ENCODE assay signal across 1 cellular context in the genomic region with DNA sequence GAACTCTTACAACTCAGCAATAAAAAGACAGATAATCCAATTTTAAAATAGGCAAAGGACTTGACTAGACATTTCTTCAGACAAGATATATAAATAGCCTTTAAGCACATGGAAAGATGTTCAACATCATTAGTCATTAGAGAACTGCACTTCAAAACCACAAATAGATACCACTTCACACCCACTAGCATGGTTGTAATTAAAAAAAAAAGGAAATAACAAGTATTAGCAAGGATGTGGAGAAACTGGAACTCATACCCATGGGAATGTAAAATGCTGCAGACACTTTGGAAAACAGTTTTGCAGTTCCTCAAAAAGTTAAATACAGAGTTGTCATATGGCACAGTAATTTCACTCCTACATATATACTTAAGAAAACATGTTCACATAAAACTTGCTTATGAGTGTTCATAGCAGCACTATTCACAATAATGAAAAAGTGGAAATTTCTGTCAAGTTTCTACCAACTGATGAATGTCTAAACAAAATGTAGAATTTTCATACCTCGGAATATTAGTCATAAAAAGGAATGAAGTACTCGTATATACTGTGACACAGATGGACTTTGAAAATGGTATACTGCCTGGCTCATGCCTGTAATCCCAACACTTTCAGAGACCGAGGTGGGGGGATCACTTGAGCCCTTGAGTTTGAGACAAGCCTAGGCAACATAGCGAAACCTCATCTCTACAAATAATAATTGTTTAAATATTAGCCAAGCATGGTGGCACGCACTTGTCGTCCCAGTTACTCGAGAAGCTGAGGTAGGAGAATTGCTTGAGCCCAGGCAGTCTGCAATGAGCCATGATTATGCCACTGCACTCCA.
TF ChIP-seq lines count a peak whose summit lies in the region.

No MANE protein-coding gene starts in this region.

TF ChIP-seq in GM12878, 131 proteins besides CTCF, POLR2A, EP300 and RAD21 (continued from another document and continues in another):
- TF ChIP-seq, protein P1, sequence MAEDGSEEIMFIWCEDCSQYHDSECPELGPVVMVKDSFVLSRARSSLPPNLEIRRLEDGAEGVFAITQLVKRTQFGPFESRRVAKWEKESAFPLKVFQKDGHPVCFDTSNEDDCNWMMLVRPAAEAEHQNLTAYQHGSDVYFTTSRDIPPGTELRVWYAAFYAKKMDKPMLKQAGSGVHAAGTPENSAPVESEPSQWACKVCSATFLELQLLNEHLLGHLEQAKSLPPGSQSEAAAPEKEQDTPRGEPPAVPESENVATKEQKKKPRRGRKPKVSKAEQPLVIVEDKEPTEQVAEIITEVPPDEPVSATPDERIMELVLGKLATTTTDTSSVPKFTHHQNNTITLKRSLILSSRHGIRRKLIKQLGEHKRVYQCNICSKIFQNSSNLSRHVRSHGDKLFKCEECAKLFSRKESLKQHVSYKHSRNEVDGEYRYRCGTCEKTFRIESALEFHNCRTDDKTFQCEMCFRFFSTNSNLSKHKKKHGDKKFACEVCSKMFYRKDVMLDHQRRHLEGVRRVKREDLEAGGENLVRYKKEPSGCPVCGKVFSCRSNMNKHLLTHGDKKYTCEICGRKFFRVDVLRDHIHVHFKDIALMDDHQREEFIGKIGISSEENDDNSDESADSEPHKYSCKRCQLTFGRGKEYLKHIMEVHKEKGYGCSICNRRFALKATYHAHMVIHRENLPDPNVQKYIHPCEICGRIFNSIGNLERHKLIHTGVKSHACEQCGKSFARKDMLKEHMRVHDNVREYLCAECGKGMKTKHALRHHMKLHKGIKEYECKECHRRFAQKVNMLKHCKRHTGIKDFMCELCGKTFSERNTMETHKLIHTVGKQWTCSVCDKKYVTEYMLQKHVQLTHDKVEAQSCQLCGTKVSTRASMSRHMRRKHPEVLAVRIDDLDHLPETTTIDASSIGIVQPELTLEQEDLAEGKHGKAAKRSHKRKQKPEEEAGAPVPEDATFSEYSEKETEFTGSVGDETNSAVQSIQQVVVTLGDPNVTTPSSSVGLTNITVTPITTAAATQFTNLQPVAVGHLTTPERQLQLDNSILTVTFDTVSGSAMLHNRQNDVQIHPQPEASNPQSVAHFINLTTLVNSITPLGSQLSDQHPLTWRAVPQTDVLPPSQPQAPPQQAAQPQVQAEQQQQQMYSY (CRISPR knock-in tag; IDR thresholded peaks at IDR 0.05), result no peak
- TF ChIP-seq, protein P2, sequence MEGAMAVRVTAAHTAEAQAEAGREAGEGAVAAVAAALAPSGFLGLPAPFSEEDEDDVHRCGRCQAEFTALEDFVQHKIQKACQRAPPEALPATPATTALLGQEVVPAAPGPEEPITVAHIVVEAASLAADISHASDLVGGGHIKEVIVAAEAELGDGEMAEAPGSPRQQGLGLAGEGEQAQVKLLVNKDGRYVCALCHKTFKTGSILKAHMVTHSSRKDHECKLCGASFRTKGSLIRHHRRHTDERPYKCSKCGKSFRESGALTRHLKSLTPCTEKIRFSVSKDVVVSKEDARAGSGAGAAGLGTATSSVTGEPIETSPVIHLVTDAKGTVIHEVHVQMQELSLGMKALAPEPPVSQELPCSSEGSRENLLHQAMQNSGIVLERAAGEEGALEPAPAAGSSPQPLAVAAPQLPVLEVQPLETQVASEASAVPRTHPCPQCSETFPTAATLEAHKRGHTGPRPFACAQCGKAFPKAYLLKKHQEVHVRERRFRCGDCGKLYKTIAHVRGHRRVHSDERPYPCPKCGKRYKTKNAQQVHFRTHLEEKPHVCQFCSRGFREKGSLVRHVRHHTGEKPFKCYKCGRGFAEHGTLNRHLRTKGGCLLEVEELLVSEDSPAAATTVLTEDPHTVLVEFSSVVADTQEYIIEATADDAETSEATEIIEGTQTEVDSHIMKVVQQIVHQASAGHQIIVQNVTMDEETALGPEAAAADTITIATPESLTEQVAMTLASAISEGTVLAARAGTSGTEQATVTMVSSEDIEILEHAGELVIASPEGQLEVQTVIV (IDR thresholded peaks at IDR 0.05; ENCODE audit: borderline replicate concordance, partially characterized antibody), result no peak
- TF ChIP-seq POLR2AphosphoS2 (IDR thresholded peaks at IDR 0.05; ENCODE audit: low read depth, low read length) (no peak), POU2F2 (IDR thresholded peaks at IDR 0.05; ENCODE audit: borderline replicate concordance, low read depth, low read length) (no peak), YY1 (IDR thresholded peaks at IDR 0.05; ENCODE audit: low read depth, low read length) (no peak), SMC3 (IDR thresholded peaks at IDR 0.05; ENCODE audit: borderline replicate concordance, low read length) (no peak), TCF3 (IDR thresholded peaks at IDR 0.05; ENCODE audit: borderline replicate concordance, insufficient read depth, low read depth, low read length) (no peak), ZSCAN29 (IDR thresholded peaks at IDR 0.05) (no peak), SREBF1 (IDR thresholded peaks at IDR 0.05; ENCODE audit: low read length) (no peak), MTA3 (IDR thresholded peaks at IDR 0.05; ENCODE audit: borderline replicate concordance, low read length) (no peak), SMARCA5 (IDR thresholded peaks at IDR 0.05) (no peak), RUNX3 (IDR thresholded peaks at IDR 0.05; ENCODE audit: low read length) (peak; percentile 82), CREB1 (IDR thresholded peaks at IDR 0.05; ENCODE audit: low read depth) (no peak), MEF2B (IDR thresholded peaks at IDR 0.05; ENCODE audit: partially characterized antibody, poor library complexity, severe bottlenecking) (peak; percentile 74), SIN3A (IDR thresholded peaks at IDR 0.05; ENCODE audit: low read depth, low read length) (no peak), STAT1 (conservative IDR thresholded peaks at IDR 0.05) (no peak), BCL11A (IDR thresholded peaks at IDR 0.05; ENCODE audit: low read depth, low read length) (0 out of 2 replicates have a peak, but pooled peaks have one; percentile 19), NR2F1 (conservative IDR thresholded peaks at IDR 0.05) (no peak), FOS (IDR thresholded peaks at IDR 0.05; ENCODE audit: borderline replicate concordance, extremely low read depth, insufficient read length) (no peak), HDGF (IDR thresholded peaks at IDR 0.05) (no peak), NRF1 (conservative IDR thresholded peaks at IDR 0.05; ENCODE audit: low read depth, low read length) (no peak), RCOR1 (conservative IDR thresholded peaks at IDR 0.05; ENCODE audit: low read depth, low read length) (no peak), FOXK2 (IDR thresholded peaks at IDR 0.05) (no peak), TARDBP (IDR thresholded peaks at IDR 0.05; ENCODE audit: borderline replicate concordance) (no peak), JUND (IDR thresholded peaks at IDR 0.05; ENCODE audit: low read depth, low read length) (no peak), ASH2L (IDR thresholded peaks at IDR 0.05; ENCODE audit: borderline replicate concordance, low read depth) (no peak), ZNF24 (IDR thresholded peaks at IDR 0.05) (no peak), ESRRA (IDR thresholded peaks at IDR 0.05; ENCODE audit: low read length) (no peak), CHD4 (IDR thresholded peaks at IDR 0.05) (no peak), CHD2 (IDR thresholded peaks at IDR 0.05; ENCODE audit: borderline replicate concordance, low read depth, low read length) (no peak), MXI1 (IDR thresholded peaks at IDR 0.05; ENCODE audit: low read depth, low read length) (no peak), MEF2A (IDR thresholded peaks at IDR 0.05; ENCODE audit: insufficient read depth, low read depth, low read length) (0 out of 2 replicates have a peak, but pooled peaks have one; percentile 46), RB1 (IDR thresholded peaks at IDR 0.05; ENCODE audit: borderline replicate concordance) (no peak)
- TF ChIP-seq, protein P3, sequence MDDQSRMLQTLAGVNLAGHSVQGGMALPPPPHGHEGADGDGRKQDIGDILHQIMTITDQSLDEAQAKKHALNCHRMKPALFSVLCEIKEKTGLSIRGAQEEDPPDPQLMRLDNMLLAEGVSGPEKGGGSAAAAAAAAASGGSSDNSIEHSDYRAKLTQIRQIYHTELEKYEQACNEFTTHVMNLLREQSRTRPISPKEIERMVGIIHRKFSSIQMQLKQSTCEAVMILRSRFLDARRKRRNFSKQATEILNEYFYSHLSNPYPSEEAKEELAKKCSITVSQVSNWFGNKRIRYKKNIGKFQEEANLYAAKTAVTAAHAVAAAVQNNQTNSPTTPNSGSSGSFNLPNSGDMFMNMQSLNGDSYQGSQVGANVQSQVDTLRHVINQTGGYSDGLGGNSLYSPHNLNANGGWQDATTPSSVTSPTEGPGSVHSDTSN (IDR thresholded peaks at IDR 0.05; ENCODE audit: insufficient replicate concordance, low read depth, low read length), result no peak
- TF ChIP-seq, protein P4, sequence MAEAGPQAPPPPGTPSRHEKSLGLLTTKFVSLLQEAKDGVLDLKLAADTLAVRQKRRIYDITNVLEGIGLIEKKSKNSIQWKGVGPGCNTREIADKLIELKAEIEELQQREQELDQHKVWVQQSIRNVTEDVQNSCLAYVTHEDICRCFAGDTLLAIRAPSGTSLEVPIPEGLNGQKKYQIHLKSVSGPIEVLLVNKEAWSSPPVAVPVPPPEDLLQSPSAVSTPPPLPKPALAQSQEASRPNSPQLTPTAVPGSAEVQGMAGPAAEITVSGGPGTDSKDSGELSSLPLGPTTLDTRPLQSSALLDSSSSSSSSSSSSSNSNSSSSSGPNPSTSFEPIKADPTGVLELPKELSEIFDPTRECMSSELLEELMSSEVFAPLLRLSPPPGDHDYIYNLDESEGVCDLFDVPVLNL (IDR thresholded peaks at IDR 0.05; ENCODE audit: low read depth, low read length), result no peak
- TF ChIP-seq, protein P5, sequence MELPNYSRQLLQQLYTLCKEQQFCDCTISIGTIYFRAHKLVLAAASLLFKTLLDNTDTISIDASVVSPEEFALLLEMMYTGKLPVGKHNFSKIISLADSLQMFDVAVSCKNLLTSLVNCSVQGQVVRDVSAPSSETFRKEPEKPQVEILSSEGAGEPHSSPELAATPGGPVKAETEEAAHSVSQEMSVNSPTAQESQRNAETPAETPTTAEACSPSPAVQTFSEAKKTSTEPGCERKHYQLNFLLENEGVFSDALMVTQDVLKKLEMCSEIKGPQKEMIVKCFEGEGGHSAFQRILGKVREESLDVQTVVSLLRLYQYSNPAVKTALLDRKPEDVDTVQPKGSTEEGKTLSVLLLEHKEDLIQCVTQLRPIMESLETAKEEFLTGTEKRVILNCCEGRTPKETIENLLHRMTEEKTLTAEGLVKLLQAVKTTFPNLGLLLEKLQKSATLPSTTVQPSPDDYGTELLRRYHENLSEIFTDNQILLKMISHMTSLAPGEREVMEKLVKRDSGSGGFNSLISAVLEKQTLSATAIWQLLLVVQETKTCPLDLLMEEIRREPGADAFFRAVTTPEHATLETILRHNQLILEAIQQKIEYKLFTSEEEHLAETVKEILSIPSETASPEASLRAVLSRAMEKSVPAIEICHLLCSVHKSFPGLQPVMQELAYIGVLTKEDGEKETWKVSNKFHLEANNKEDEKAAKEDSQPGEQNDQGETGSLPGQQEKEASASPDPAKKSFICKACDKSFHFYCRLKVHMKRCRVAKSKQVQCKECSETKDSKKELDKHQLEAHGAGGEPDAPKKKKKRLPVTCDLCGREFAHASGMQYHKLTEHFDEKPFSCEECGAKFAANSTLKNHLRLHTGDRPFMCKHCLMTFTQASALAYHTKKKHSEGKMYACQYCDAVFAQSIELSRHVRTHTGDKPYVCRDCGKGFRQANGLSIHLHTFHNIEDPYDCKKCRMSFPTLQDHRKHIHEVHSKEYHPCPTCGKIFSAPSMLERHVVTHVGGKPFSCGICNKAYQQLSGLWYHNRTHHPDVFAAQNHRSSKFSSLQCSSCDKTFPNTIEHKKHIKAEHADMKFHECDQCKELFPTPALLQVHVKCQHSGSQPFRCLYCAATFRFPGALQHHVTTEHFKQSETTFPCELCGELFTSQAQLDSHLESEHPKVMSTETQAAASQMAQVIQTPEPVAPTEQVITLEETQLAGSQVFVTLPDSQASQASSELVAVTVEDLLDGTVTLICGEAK (IDR thresholded peaks at IDR 0.05; ENCODE audit: borderline replicate concordance), result no peak
- TF ChIP-seq, protein P6, sequence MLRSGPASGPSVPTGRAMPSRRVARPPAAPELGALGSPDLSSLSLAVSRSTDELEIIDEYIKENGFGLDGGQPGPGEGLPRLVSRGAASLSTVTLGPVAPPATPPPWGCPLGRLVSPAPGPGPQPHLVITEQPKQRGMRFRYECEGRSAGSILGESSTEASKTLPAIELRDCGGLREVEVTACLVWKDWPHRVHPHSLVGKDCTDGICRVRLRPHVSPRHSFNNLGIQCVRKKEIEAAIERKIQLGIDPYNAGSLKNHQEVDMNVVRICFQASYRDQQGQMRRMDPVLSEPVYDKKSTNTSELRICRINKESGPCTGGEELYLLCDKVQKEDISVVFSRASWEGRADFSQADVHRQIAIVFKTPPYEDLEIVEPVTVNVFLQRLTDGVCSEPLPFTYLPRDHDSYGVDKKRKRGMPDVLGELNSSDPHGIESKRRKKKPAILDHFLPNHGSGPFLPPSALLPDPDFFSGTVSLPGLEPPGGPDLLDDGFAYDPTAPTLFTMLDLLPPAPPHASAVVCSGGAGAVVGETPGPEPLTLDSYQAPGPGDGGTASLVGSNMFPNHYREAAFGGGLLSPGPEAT (IDR thresholded peaks at IDR 0.05; ENCODE audit: low read depth), result peak; percentile 90
- TF ChIP-seq, protein P7, sequence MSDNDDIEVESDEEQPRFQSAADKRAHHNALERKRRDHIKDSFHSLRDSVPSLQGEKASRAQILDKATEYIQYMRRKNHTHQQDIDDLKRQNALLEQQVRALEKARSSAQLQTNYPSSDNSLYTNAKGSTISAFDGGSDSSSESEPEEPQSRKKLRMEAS (IDR thresholded peaks at IDR 0.05; ENCODE audit: low read depth, low read length), result no peak
- TF ChIP-seq, protein P8, sequence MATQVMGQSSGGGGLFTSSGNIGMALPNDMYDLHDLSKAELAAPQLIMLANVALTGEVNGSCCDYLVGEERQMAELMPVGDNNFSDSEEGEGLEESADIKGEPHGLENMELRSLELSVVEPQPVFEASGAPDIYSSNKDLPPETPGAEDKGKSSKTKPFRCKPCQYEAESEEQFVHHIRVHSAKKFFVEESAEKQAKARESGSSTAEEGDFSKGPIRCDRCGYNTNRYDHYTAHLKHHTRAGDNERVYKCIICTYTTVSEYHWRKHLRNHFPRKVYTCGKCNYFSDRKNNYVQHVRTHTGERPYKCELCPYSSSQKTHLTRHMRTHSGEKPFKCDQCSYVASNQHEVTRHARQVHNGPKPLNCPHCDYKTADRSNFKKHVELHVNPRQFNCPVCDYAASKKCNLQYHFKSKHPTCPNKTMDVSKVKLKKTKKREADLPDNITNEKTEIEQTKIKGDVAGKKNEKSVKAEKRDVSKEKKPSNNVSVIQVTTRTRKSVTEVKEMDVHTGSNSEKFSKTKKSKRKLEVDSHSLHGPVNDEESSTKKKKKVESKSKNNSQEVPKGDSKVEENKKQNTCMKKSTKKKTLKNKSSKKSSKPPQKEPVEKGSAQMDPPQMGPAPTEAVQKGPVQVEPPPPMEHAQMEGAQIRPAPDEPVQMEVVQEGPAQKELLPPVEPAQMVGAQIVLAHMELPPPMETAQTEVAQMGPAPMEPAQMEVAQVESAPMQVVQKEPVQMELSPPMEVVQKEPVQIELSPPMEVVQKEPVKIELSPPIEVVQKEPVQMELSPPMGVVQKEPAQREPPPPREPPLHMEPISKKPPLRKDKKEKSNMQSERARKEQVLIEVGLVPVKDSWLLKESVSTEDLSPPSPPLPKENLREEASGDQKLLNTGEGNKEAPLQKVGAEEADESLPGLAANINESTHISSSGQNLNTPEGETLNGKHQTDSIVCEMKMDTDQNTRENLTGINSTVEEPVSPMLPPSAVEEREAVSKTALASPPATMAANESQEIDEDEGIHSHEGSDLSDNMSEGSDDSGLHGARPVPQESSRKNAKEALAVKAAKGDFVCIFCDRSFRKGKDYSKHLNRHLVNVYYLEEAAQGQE (IDR thresholded peaks at IDR 0.05; ENCODE audit: low read depth, low read length), result no peak
